8 cellular contexts compared by ENCODE assay signal in genomic region chr17:32352734-32353133, GRCh38. TPM values are rescaled to one million over a fixed set of nuclear protein-coding genes. Genes with fewer than 3 reads are reported as not detected.
DNase-seq lines count a peak whose midpoint lies in the region; ATAC-seq, FAIRE-seq and TF ChIP-seq lines count a peak whose summit lies in the region.
"Not testable (repeated sequence)": the region's sequence is repeated elsewhere in the genome, so short reads cannot be mapped to it uniquely, and the experiment has no call there.

No MANE protein-coding gene starts in this region.

- H3K9me1 ChIP-seq in endothelial cell of umbilical vein (replicated peaks; ENCODE audit: control insufficient read depth, extremely low read depth, insufficient read depth, low read length); keratinocyte (ENCODE audit: control insufficient read depth, extremely low read depth, insufficient read depth, low read length): not testable (repeated sequence)

- FAIRE-seq in astrocyte (lab: Jason Lieb, UNC); endothelial cell of umbilical vein (lab: Jason Lieb, UNC); keratinocyte (lab: Jason Lieb, UNC): not testable (repeated sequence)

- H3K27ac Mint-ChIP-seq in CD8-positive, alpha-beta T cell; WTC11; astrocyte (ENCODE audit: unreplicated experiment): not testable (repeated sequence)

- H3K27ac ChIP-seq in CD8-positive, alpha-beta T cell (ENCODE audit: low read depth, low read length); Karpas-422 (ENCODE audit: low read length); astrocyte (ENCODE audit: low read depth, low read length); endothelial cell of umbilical vein (ENCODE audit: insufficient read depth, low read depth, low read length); osteoblast (ENCODE audit: low read depth, low read length); thoracic aorta: not testable (repeated sequence)
- H3K27ac ChIP-seq in keratinocyte (ENCODE audit: control insufficient read depth, insufficient read depth, low read length): peak overlapping the region; percentile 31

- not testable (repeated sequence) for DNase-seq in CD8-positive, alpha-beta T cell; Karpas-422; WTC11 (ENCODE audit: low spot score); astrocyte (ENCODE audit: low read depth); endothelial cell of umbilical vein (ENCODE audit: low read depth, low spot score); keratinocyte (ENCODE audit: low read depth, low spot score); osteoblast (ENCODE audit: insufficient read length, low spot score, missing footprints); thoracic aorta (ENCODE audit: low spot score)

- peak overlapping the region; percentile 96 for H3K4me3 Mint-ChIP-seq in CD8-positive, alpha-beta T cell
- H3K4me3 Mint-ChIP-seq in WTC11 (peak overlapping the region; percentile 99), astrocyte (ENCODE audit: unreplicated experiment) (peak overlapping the region; percentile 100)

- H3K9me3 ChIP-seq in CD8-positive, alpha-beta T cell (ENCODE audit: low read length); Karpas-422 (ENCODE audit: low read length); astrocyte (ENCODE audit: insufficient read depth, low read depth, low read length); endothelial cell of umbilical vein (replicated peaks; ENCODE audit: control insufficient read depth, insufficient read depth, low read length); keratinocyte (ENCODE audit: control insufficient read depth, low read depth, low read length); osteoblast (ENCODE audit: low read depth, low read length); thoracic aorta: not testable (repeated sequence)

- TF ChIP-seq CTCF in CD8-positive, alpha-beta T cell (IDR thresholded peaks at IDR 0.05); WTC11 (IDR thresholded peaks at IDR 0.05); astrocyte (IDR thresholded peaks at IDR 0.05; ENCODE audit: insufficient read depth, low read depth, low read length); endothelial cell of umbilical vein (IDR thresholded peaks at IDR 0.05; ENCODE audit: extremely low read depth in 1 of 2, insufficient read depth in 1 of 2, low read depth in 1 of 2, low read length in 2 of 2); keratinocyte (optimal IDR thresholded peaks at IDR 0.05 in 1 of 3, IDR thresholded peaks at IDR 0.05 in 1 of 3, conservative IDR thresholded peaks at IDR 0.05 in 1 of 3; ENCODE audit: extremely low read depth in 1 of 3, insufficient read depth in 2 of 3, low read length in 3 of 3); osteoblast (IDR thresholded peaks at IDR 0.05; ENCODE audit: extremely low read depth, low read depth, low read length); thoracic aorta (IDR thresholded peaks at IDR 0.05): not testable (repeated sequence)

- BruUV-seq in endothelial cell of umbilical vein (replicated peaks; lab: Mats Ljungman, UMichigan): not testable (repeated sequence)

- H4K20me1 ChIP-seq in Karpas-422 (ENCODE audit: insufficient read depth, low read depth, low read length) (peaks cover 53% of the 10 kb centered on the region), astrocyte (ENCODE audit: insufficient read depth, low read length) (peaks cover 70% of the 10 kb centered on the region), endothelial cell of umbilical vein (replicated peaks; ENCODE audit: control insufficient read depth, extremely low read depth, insufficient read depth, low read length) (peaks cover 17% of the 10 kb centered on the region), keratinocyte (ENCODE audit: control insufficient read depth, extremely low read depth, insufficient read depth, low read length) (peaks cover 47% of the 10 kb centered on the region), osteoblast (ENCODE audit: insufficient read depth, low read length) (peaks cover 58% of the 10 kb centered on the region)

- TF ChIP-seq POLR2A in endothelial cell of umbilical vein (IDR thresholded peaks at IDR 0.05; ENCODE audit: low read depth, low read length): not testable (repeated sequence)

- intact Hi-C loops in CD8-positive, alpha-beta T cell (cut with DNase I, micrococcal nuclease): loop anchor here (10.0 kb wide), 2 partner anchors 208 to 348 kb away; partner anchors contain the start of genes RHOT1 (in 2 of the 2) and LRRC37B (in 1 of the 2)
- intact Hi-C loops in endothelial cell of umbilical vein (cut with micrococcal nuclease): not testable (repeated sequence)

- peaks cover 64% of the 10 kb centered on the region for H3K36me3 Mint-ChIP-seq in CD8-positive, alpha-beta T cell
- peaks cover 61% of the 10 kb centered on the region for H3K36me3 Mint-ChIP-seq in WTC11
- H3K36me3 Mint-ChIP-seq in astrocyte (ENCODE audit: low read depth, unreplicated experiment): peaks cover 11% of the 10 kb centered on the region

- not testable (repeated sequence) for H3K9me3 Mint-ChIP-seq in CD8-positive, alpha-beta T cell; WTC11; astrocyte (ENCODE audit: unreplicated experiment)

- peak overlapping the region; percentile 97 for H3K4me3 ChIP-seq in CD8-positive, alpha-beta T cell (ENCODE audit: low read depth, low read length)
- H3K4me3 ChIP-seq in Karpas-422 (ENCODE audit: low read length): not testable (repeated sequence)
- H3K4me3 ChIP-seq in astrocyte (ENCODE audit: insufficient read depth, low read depth, low read length) (peak overlapping the region; percentile 89), endothelial cell of umbilical vein (replicated peaks in 1 of 3; ENCODE audit: insufficient read depth in 1 of 3, low read depth in 1 of 3, low read length in 3 of 3) (peak overlapping the region in 2 of 3 experiments; percentile 25 to 96), keratinocyte (ENCODE audit: control insufficient read depth in 2 of 3, extremely low read depth in 1 of 3, insufficient read depth in 2 of 3, low read depth in 1 of 3, low read length in 3 of 3) (peak overlapping the region in 2 of 3 experiments; percentile 13 to 100), osteoblast (ENCODE audit: insufficient read depth, low read length) (peak overlapping the region; percentile 100), thoracic aorta (peak overlapping the region; percentile 82)

- peaks cover 53% of the 10 kb centered on the region for H3K4me1 Mint-ChIP-seq in CD8-positive, alpha-beta T cell (ENCODE audit: low read depth)
- H3K4me1 Mint-ChIP-seq in WTC11 (peaks cover 42% of the 10 kb centered on the region), astrocyte (ENCODE audit: low read depth, unreplicated experiment) (peaks cover 13% of the 10 kb centered on the region)

- ATAC-seq in CD8-positive, alpha-beta T cell; WTC11; thoracic aorta (ENCODE audit: insufficient number of reproducible peaks, low FRiP score, low read depth): not testable (repeated sequence)

- H2AFZ ChIP-seq in Karpas-422 (ENCODE audit: low read length); astrocyte (ENCODE audit: low read depth, low read length); endothelial cell of umbilical vein (ENCODE audit: low read depth, low read length); keratinocyte (ENCODE audit: control insufficient read depth, low read length); osteoblast (ENCODE audit: low read length): not testable (repeated sequence)

- POLR2A ChIA-PET in CD8-positive, alpha-beta T cell (lab: Charles Lee); WTC11 (lab: Charles Lee); endothelial cell of umbilical vein (lab: Charles Lee): not testable (repeated sequence)

- not testable (repeated sequence) for H3K27me3 Mint-ChIP-seq in CD8-positive, alpha-beta T cell (ENCODE audit: low read depth); WTC11 (ENCODE audit: low read depth); astrocyte (ENCODE audit: low read depth, unreplicated experiment)

- H3K4me2 ChIP-seq in Karpas-422 (ENCODE audit: low read depth, low read length, poor library complexity, severe bottlenecking) (peak overlapping the region; percentile 12), astrocyte (ENCODE audit: low read length) (peak overlapping the region; percentile 91), endothelial cell of umbilical vein (ENCODE audit: insufficient read depth, low read length) (peak overlapping the region; percentile 100), keratinocyte (ENCODE audit: control insufficient read depth, extremely low read depth, insufficient read depth, low read depth, low read length) (peak overlapping the region; percentile 94), osteoblast (ENCODE audit: insufficient read depth, low read length) (peak overlapping the region; percentile 96)

- H3K9ac ChIP-seq in Karpas-422 (ENCODE audit: low read length); endothelial cell of umbilical vein (replicated peaks; ENCODE audit: extremely low read depth, insufficient read depth, low read length); keratinocyte (ENCODE audit: control insufficient read depth, extremely low read depth, insufficient read depth, low read length): not testable (repeated sequence)
- H3K9ac ChIP-seq in astrocyte (ENCODE audit: low read length): peak overlapping the region; percentile 97

- CTCF ChIA-PET in CD8-positive, alpha-beta T cell (lab: Charles Lee): interaction anchor here (0.6 kb wide), 1 partner anchor 17 kb away, joined by 3 read pairs; no protein-coding TSS in a partner anchor
- CTCF ChIA-PET in WTC11 (lab: Charles Lee): not testable (repeated sequence)
- CTCF ChIA-PET in endothelial cell of umbilical vein (lab: Charles Lee): interaction anchor here (1.4 kb wide), 1 partner anchor 10 kb away, joined by 4 read pairs; the partner anchor contains the start of gene C17orf75

- peaks cover 55% of the 10 kb centered on the region for H3K4me1 ChIP-seq in CD8-positive, alpha-beta T cell (ENCODE audit: insufficient read depth, low read length)
- H3K4me1 ChIP-seq in Karpas-422 (ENCODE audit: low read length): peaks cover 27% of the 10 kb centered on the region
- H3K4me1 ChIP-seq in astrocyte (ENCODE audit: insufficient read depth, low read length): peaks cover 17% of the 10 kb centered on the region
- H3K4me1 ChIP-seq in endothelial cell of umbilical vein (ENCODE audit: control insufficient read depth, extremely low read depth, insufficient read depth, low read length): peaks cover 27% of the 10 kb centered on the region
- peaks cover 42% of the 10 kb centered on the region for H3K4me1 ChIP-seq in keratinocyte (ENCODE audit: control insufficient read depth, extremely low read depth, insufficient read depth, low read length)
- peaks cover 25% of the 10 kb centered on the region for H3K4me1 ChIP-seq in osteoblast (ENCODE audit: insufficient read depth, low read length)
- H3K4me1 ChIP-seq in thoracic aorta (ENCODE audit: control insufficient read depth in 1 of 2, low read depth in 2 of 2): peaks cover 47 to 58% of the 10 kb centered on the region in 2 donors

- not testable (repeated sequence) for H3K27me3 ChIP-seq in CD8-positive, alpha-beta T cell (ENCODE audit: insufficient read depth, low read length); Karpas-422 (ENCODE audit: low read length); astrocyte (ENCODE audit: insufficient read depth, low read length); endothelial cell of umbilical vein (ENCODE audit: control insufficient read depth in 2 of 2, insufficient read depth in 2 of 2, low read length in 2 of 2); keratinocyte (ENCODE audit: control insufficient read depth, extremely low read depth, insufficient read depth, low read length); osteoblast (ENCODE audit: insufficient read depth, low read length); thoracic aorta (replicated peaks; ENCODE audit: insufficient read depth)

- H3K36me3 ChIP-seq in CD8-positive, alpha-beta T cell (ENCODE audit: insufficient read depth, low read length): peaks cover 32% of the 10 kb centered on the region
- peaks cover 46% of the 10 kb centered on the region for H3K36me3 ChIP-seq in Karpas-422 (ENCODE audit: insufficient read depth, low read length)
- peaks cover 33% of the 10 kb centered on the region for H3K36me3 ChIP-seq in astrocyte (ENCODE audit: insufficient read depth, low read length)
- peaks cover 15 to 19% of the 10 kb centered on the region in 2 experiments for H3K36me3 ChIP-seq in endothelial cell of umbilical vein (ENCODE audit: control insufficient read depth in 2 of 2, extremely low read depth in 1 of 2, insufficient read depth in 2 of 2, low read length in 2 of 2)
- H3K36me3 ChIP-seq in keratinocyte (ENCODE audit: control insufficient read depth in 2 of 2, extremely low read depth in 1 of 2, insufficient read depth in 2 of 2, low read length in 2 of 2): peaks cover 18 to 19% of the 10 kb centered on the region in 2 experiments
- H3K36me3 ChIP-seq in osteoblast (ENCODE audit: insufficient read depth, low read length): peaks cover 47% of the 10 kb centered on the region
- H3K36me3 ChIP-seq in thoracic aorta: peaks cover 16% of the 10 kb centered on the region

- dilution Hi-C loops in endothelial cell of umbilical vein (cut with MboI; ENCODE audit: extremely low pct_ligation_motif_present, low sequenced_read_pairs); keratinocyte (cut with MboI; ENCODE audit: extremely low pct_ligation_motif_present, low sequenced_read_pairs): not testable (repeated sequence)

- H3K9me2 ChIP-seq in Karpas-422 (replicated peaks; ENCODE audit: insufficient read depth, low read length): not testable (repeated sequence)

- H3K79me2 ChIP-seq in Karpas-422 (ENCODE audit: low read length) (peaks cover 84% of the 10 kb centered on the region), astrocyte (ENCODE audit: insufficient read depth, low read length) (peaks cover 84% of the 10 kb centered on the region), endothelial cell of umbilical vein (ENCODE audit: control insufficient read depth, insufficient read depth, low read length) (peaks cover 79% of the 10 kb centered on the region), keratinocyte (ENCODE audit: control insufficient read depth, insufficient read depth, low read length) (peaks cover 82% of the 10 kb centered on the region), osteoblast (ENCODE audit: insufficient read depth, low read length) (peaks cover 85% of the 10 kb centered on the region)

RNA-seq across cellular contexts. Expression of gene ZNF207, which starts 2.8 kb away (rescaled TPM):
- 100 to 1,000 TPM; 276 to 277 TPM for total RNA-seq in CD8-positive, alpha-beta T cell
- 115 and 219 TPM in 2 replicates for total RNA-seq in Karpas-422 (2014; rRNA removed; shearing (Covaris generic); ENCODE audit: low replicate concordance)
- total RNA-seq in WTC11 (2021) (188 to 223 TPM (median 201 TPM) in 3 replicates), astrocyte (148 and 168 TPM in 2 replicates), endothelial cell of umbilical vein (206 and 209 TPM in 2 replicates), osteoblast (131 and 144 TPM in 2 replicates), thoracic aorta (100 to 1,000 TPM; 107 to 221 TPM)
- polyA plus RNA-seq in endothelial cell of umbilical vein (231 and 245 TPM in 2 replicates), keratinocyte (158 to 232 TPM (median 172 TPM) in 3 replicates)
- polyA plus RNA-seq in endothelial cell of umbilical vein (2011; cell fraction: cytosol; rRNA removed): 184 and 198 TPM in 2 replicates
- polyA plus RNA-seq in endothelial cell of umbilical vein (2011; cell fraction: nucleus; rRNA removed): 314 and 362 TPM in 2 replicates
- polyA plus RNA-seq in endothelial cell of umbilical vein (2012): 153 and 220 TPM in 2 replicates
- polyA minus RNA-seq in endothelial cell of umbilical vein (268 and 284 TPM in 2 replicates), keratinocyte (134 to 279 TPM (median 254 TPM) in 3 replicates)
- polyA minus RNA-seq in endothelial cell of umbilical vein (2011; cell fraction: cytosol; rRNA and poly(A)+ RNA removed): 126 TPM
- 284 and 417 TPM in 2 replicates for polyA minus RNA-seq in endothelial cell of umbilical vein (2011; cell fraction: nucleus; rRNA and poly(A)+ RNA removed)
- 68.6 TPM for polyA plus RNA-seq in keratinocyte (2011; ENCODE audit: low read depth)
- 141 and 227 TPM in 2 replicates for polyA plus RNA-seq in keratinocyte (2011; cell fraction: cytosol; rRNA removed)
- 244 and 281 TPM in 2 replicates for polyA plus RNA-seq in keratinocyte (2011; cell fraction: nucleus; rRNA removed)
- polyA plus RNA-seq in keratinocyte (2012; ENCODE audit: low replicate concordance): 129 and 131 TPM in 2 replicates
- 94.4 TPM for polyA minus RNA-seq in keratinocyte (2011; cell fraction: cytosol; rRNA and poly(A)+ RNA removed)
- polyA minus RNA-seq in keratinocyte (2011; cell fraction: nucleus; rRNA and poly(A)+ RNA removed): 99.3 and 156 TPM in 2 replicates

RNA-seq across cellular contexts. Expression of gene C17orf75, which starts 10.8 kb away (rescaled TPM):
- total RNA-seq in CD8-positive, alpha-beta T cell: 10 to 100 TPM; 12.5 to 14.0 TPM
- total RNA-seq in Karpas-422 (2014; rRNA removed; shearing (Covaris generic); ENCODE audit: low replicate concordance): 31.3 and 47.9 TPM in 2 replicates
- total RNA-seq in WTC11 (2021) (35.5 to 49.4 TPM (median 35.5 TPM) in 3 replicates), astrocyte (15.3 and 16.2 TPM in 2 replicates), endothelial cell of umbilical vein (19.1 and 21.5 TPM in 2 replicates), osteoblast (12.7 and 15.9 TPM in 2 replicates), thoracic aorta (1 to 10 TPM; 6.2 to 7.6 TPM)
- polyA plus RNA-seq in endothelial cell of umbilical vein (6.3 and 8.8 TPM in 2 replicates), keratinocyte (12.1 to 18.7 TPM (median 14.7 TPM) in 3 replicates)
- 11.2 and 13.7 TPM in 2 replicates for polyA plus RNA-seq in endothelial cell of umbilical vein (2011; cell fraction: cytosol; rRNA removed)
- 23.4 and 25.3 TPM in 2 replicates for polyA plus RNA-seq in endothelial cell of umbilical vein (2011; cell fraction: nucleus; rRNA removed)
- 17.7 and 27.4 TPM in 2 replicates for polyA plus RNA-seq in endothelial cell of umbilical vein (2012)
- polyA minus RNA-seq in endothelial cell of umbilical vein (6.6 and 9.3 TPM in 2 replicates), keratinocyte (1.8 to 10.0 TPM (median 7.6 TPM) in 3 replicates)
- polyA minus RNA-seq in endothelial cell of umbilical vein (2011; cell fraction: cytosol; rRNA and poly(A)+ RNA removed): 6.5 TPM
- polyA minus RNA-seq in endothelial cell of umbilical vein (2011; cell fraction: nucleus; rRNA and poly(A)+ RNA removed): 6.0 and 7.4 TPM in 2 replicates
- 6.1 TPM for polyA plus RNA-seq in keratinocyte (2011; ENCODE audit: low read depth)
- 11.5 and 18.1 TPM in 2 replicates for polyA plus RNA-seq in keratinocyte (2011; cell fraction: cytosol; rRNA removed)
- polyA plus RNA-seq in keratinocyte (2011; cell fraction: nucleus; rRNA removed): 17.7 and 20.6 TPM in 2 replicates
- 15.2 and 16.2 TPM in 2 replicates for polyA plus RNA-seq in keratinocyte (2012; ENCODE audit: low replicate concordance)
- polyA minus RNA-seq in keratinocyte (2011; cell fraction: cytosol; rRNA and poly(A)+ RNA removed): 6.1 TPM
- polyA minus RNA-seq in keratinocyte (2011; cell fraction: nucleus; rRNA and poly(A)+ RNA removed): 4.1 and 4.8 TPM in 2 replicates

Comparison
In these comparisons a context has a peak if more than half of its experiments do, and no peak if none do; other contexts are left out.
1. H3K4me2 ChIP-seq: peak in every context shown above with its lines; median percentile 100 in endothelial cell of umbilical vein; 96 in osteoblast; 94 in keratinocyte; 91 in astrocyte; 12 in Karpas-422.